17 cellular contexts compared by ENCODE assay signal in genomic region chr2:220198911-220199310, GRCh38.
DNase-seq lines count a peak whose midpoint lies in the region; ATAC-seq and TF ChIP-seq lines count a peak whose summit lies in the region.
"Had no signal": no experiment of that assay in that cellular context is flagged by ENCODE, and none has a peak within 500 bp of the region (broad histone marks: within the 10 kb centered on the region; RNA-seq: fewer than 3 reads in every experiment).

No MANE protein-coding gene starts in this region.

- CTCF ChIA-PET in SK-N-SH (lab: Yijun Ruan, JAX): no interaction called here

- POLR2A ChIA-PET in SK-N-SH (lab: Yijun Ruan, JAX): no interaction called here

- H3K36me3 ChIP-seq in SK-N-SH (replicated peaks in 1 of 2; ENCODE audit: control insufficient read depth in 1 of 2, insufficient read depth in 2 of 2, low read length in 1 of 2) (no peaks in the 10 kb centered on the region), MG63 (no peaks in the 10 kb centered on the region), mesendoderm (ENCODE audit: control insufficient read depth, insufficient read depth, low read length) (no peaks in the 10 kb centered on the region)
- H3K36me3 ChIP-seq: gastrocnemius medialis, WERI-Rb-1 had no signal

- no peak for TF ChIP-seq RAD21 in SK-N-SH (IDR thresholded peaks at IDR 0.05; ENCODE audit: low read length)

- no peak overlapping the region for H3K18ac ChIP-seq in mesendoderm (ENCODE audit: low read length)

- H2BK120ac ChIP-seq in mesendoderm (ENCODE audit: low read depth, low read length): no peak overlapping the region

- H3K4me2 ChIP-seq in SK-N-SH (no peak overlapping the region), mesendoderm (ENCODE audit: low read length) (no peak overlapping the region)

- no peak overlapping the region for H3K27ac ChIP-seq in right cardiac atrium (ENCODE audit: low read length)
- H3K27ac ChIP-seq in SK-N-SH (ENCODE audit: low read depth in 2 of 2, low read length in 1 of 2): no peak overlapping the region
- no peak overlapping the region for H3K27ac ChIP-seq in mesendoderm (ENCODE audit: low read depth, low read length)
- H3K27ac ChIP-seq: gastrocnemius medialis, parathyroid adenoma, WERI-Rb-1 had no signal

- no peaks in the 10 kb centered on the region for H3K79me1 ChIP-seq in mesendoderm (ENCODE audit: low read length)

- H3K23ac ChIP-seq in mesendoderm (ENCODE audit: low read length): no peak overlapping the region

- no peak overlapping the region for H2AFZ ChIP-seq in SK-N-SH (ENCODE audit: low read depth)
- H2AFZ ChIP-seq: parathyroid adenoma had no signal

- WGBS in right cardiac atrium: 59% methylated on average over 7 of the region's 7 CpGs
- 14% methylated on average over 6 of the region's 7 CpGs for WGBS in SK-N-SH (ENCODE audit: low lambda C conversion rate)
- WGBS in mesendoderm (ENCODE audit: extremely low coverage, insufficient coverage, low lambda C conversion rate): no CpG with 5 or more reads among the region's 7 CpGs

- no peak overlapping the region for H3K56ac ChIP-seq in mesendoderm (ENCODE audit: low read length)

- peaks cover 1% of the 10 kb centered on the region for H3K4me1 ChIP-seq in right cardiac atrium (ENCODE audit: control insufficient read depth, insufficient read depth, low read length)
- no peaks in the 10 kb centered on the region; a peak in 2 of 4 replicates for H3K4me1 ChIP-seq in SK-N-SH (ENCODE audit: control insufficient read depth in 1 of 2, insufficient read depth in 2 of 2, low read depth in 1 of 2, low read length in 1 of 2)
- H3K4me1 ChIP-seq in mesendoderm (ENCODE audit: control insufficient read depth, low read depth, low read length): no peaks in the 10 kb centered on the region
- H3K4me1 ChIP-seq: gastrocnemius medialis, parathyroid adenoma had no signal

- intact Hi-C loops in right cardiac atrium (cut with DNase I): no loop called here
- intact Hi-C loops in cardiac septum (cut with DNase I): no loop called here

- no peak overlapping the region for H2BK5ac ChIP-seq in mesendoderm (ENCODE audit: low read length)

- ATAC-seq in right cardiac atrium (peak in 1 of 2 donors; percentile 38), HG03139 (IDR thresholded peaks at IDR 0.05; ENCODE audit: unreplicated experiment) (no peak)
- ATAC-seq: gastrocnemius medialis, K562, left lobe of liver had no signal

- H4K5ac ChIP-seq in mesendoderm (ENCODE audit: low read length): no peak overlapping the region

- DNase-seq in right cardiac atrium (peak in 2 of 3 donors; percentile 14 to 42), cardiac septum (ENCODE audit: low spot score) (no peak), SK-N-SH (no peak), fibroblast of the aortic adventitia (ENCODE audit: low read depth) (peak; percentile 91), NOMO-1 treated with dmso at 0.1 percent for 144 hours (lab: John Stamatoyannopoulos, UW; ENCODE audit: unreplicated experiment) (no peak), MG63 (no peak), mesendoderm (no peak)
- DNase-seq: activated T-cell treated with anti-CD3 and anti-CD28 coated beads, Interleukin-2, amount 50 U/mL, for 48 hours; gastrocnemius medialis; H7; SHP77; substantia nigra; WERI-Rb-1 had no signal

- H4K8ac ChIP-seq in mesendoderm (ENCODE audit: low read depth, low read length): no peak overlapping the region

- no peaks in the 10 kb centered on the region for H3F3A ChIP-seq in SK-N-SH (replicated peaks; ENCODE audit: insufficient read depth)

- H3K9me3 ChIP-seq in right cardiac atrium (ENCODE audit: control insufficient read depth, low read length): no peaks in the 10 kb centered on the region
- H3K9me3 ChIP-seq in SK-N-SH: no peaks in the 10 kb centered on the region
- peaks cover 5% of the 10 kb centered on the region for H3K9me3 ChIP-seq in MG63
- H3K9me3 ChIP-seq: gastrocnemius medialis had no signal

- H3K79me2 ChIP-seq in SK-N-SH (ENCODE audit: insufficient read depth) (no peaks in the 10 kb centered on the region), mesendoderm (ENCODE audit: control insufficient read depth, insufficient read depth, low read length) (no peaks in the 10 kb centered on the region)
- H3K79me2 ChIP-seq: parathyroid adenoma had no signal

- H3K4me3 ChIP-seq in right cardiac atrium (ENCODE audit: low read length) (no peak overlapping the region), SK-N-SH (ENCODE audit: low read depth in 2 of 2, low read length in 1 of 2) (no peak overlapping the region), fibroblast of the aortic adventitia (ENCODE audit: low read depth, low read length) (no peak overlapping the region), MG63 (no peak overlapping the region), mesendoderm (ENCODE audit: low read length) (no peak overlapping the region)
- H3K4me3 ChIP-seq: gastrocnemius medialis, K562 had no signal

- H4K20me1 ChIP-seq in SK-N-SH (ENCODE audit: insufficient read depth): no peaks in the 10 kb centered on the region

- no peaks in the 10 kb centered on the region for H3K9me2 ChIP-seq in SK-N-SH

- no peaks in the 10 kb centered on the region for H3K27me3 ChIP-seq in right cardiac atrium (ENCODE audit: control insufficient read depth, insufficient read depth)
- H3K27me3 ChIP-seq in SK-N-SH (ENCODE audit: insufficient read depth): no peaks in the 10 kb centered on the region
- H3K27me3 ChIP-seq in MG63: no peaks in the 10 kb centered on the region
- no peaks in the 10 kb centered on the region for H3K27me3 ChIP-seq in mesendoderm (ENCODE audit: insufficient read depth, low read length, poor library complexity)
- H3K27me3 ChIP-seq: gastrocnemius medialis had no signal

- H3K4ac ChIP-seq in mesendoderm (ENCODE audit: low read depth, low read length): no peak overlapping the region

- TF ChIP-seq EP300 in SK-N-SH (IDR thresholded peaks at IDR 0.05; ENCODE audit: borderline replicate concordance in 1 of 2, low read depth in 1 of 2, low read length in 1 of 2): no peak

- H2BK15ac ChIP-seq in mesendoderm (replicated peaks; ENCODE audit: low read depth): no peak overlapping the region

- no peak for TF ChIP-seq CTCF in SK-N-SH (IDR thresholded peaks at IDR 0.05)
- TF ChIP-seq CTCF in fibroblast of the aortic adventitia (IDR thresholded peaks at IDR 0.05; ENCODE audit: insufficient read depth, low read length): no peak

- H2AK5ac ChIP-seq in mesendoderm (ENCODE audit: low read length): no peak overlapping the region

- H3K9ac ChIP-seq in SK-N-SH (no peak overlapping the region), mesendoderm (ENCODE audit: low read length) (no peak overlapping the region)
- H3K9ac ChIP-seq: parathyroid adenoma had no signal

TF ChIP-seq in SK-N-SH, 30 proteins besides CTCF, POLR2A, EP300 and RAD21:
- TF ChIP-seq FOSL2 (IDR thresholded peaks at IDR 0.05; ENCODE audit: borderline replicate concordance, low read depth) (peak; percentile 22; the same call in 1 of the 2 replicates), TCF12 (IDR thresholded peaks at IDR 0.05) (peak; percentile 25; the same call in 1 of the 2 replicates), MAX (IDR thresholded peaks at IDR 0.05; ENCODE audit: low read depth) (0 out of 2 replicates have a peak, but pooled peaks have one; percentile 46), JUND (IDR thresholded peaks at IDR 0.05) (peak; percentile 3; the same call in 1 of the 2 replicates), NRF1 (IDR thresholded peaks at IDR 0.05; ENCODE audit: low read depth, low read length) (peak; percentile 47; the same call in 1 of the 2 replicates), YY1 (IDR thresholded peaks at IDR 0.05; ENCODE audit: low read depth) (no peak), REST (IDR thresholded peaks at IDR 0.05; ENCODE audit: low read depth, low read length) (no peak)
- TF ChIP-seq, protein P1, sequence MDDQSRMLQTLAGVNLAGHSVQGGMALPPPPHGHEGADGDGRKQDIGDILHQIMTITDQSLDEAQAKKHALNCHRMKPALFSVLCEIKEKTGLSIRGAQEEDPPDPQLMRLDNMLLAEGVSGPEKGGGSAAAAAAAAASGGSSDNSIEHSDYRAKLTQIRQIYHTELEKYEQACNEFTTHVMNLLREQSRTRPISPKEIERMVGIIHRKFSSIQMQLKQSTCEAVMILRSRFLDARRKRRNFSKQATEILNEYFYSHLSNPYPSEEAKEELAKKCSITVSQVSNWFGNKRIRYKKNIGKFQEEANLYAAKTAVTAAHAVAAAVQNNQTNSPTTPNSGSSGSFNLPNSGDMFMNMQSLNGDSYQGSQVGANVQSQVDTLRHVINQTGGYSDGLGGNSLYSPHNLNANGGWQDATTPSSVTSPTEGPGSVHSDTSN (IDR thresholded peaks at IDR 0.05): 0 out of 2 replicates have a peak, but pooled peaks have one; percentile 9
TF ChIP-seq in SK-N-SH: peak in this region for 6.

Comparison
In these comparisons a context has a peak if more than half of its experiments do, and no peak if none do; other contexts are left out.
1. DNase-seq: peak in right cardiac atrium (2 of 3) and fibroblast of the aortic adventitia (single experiment); none in cardiac septum (single experiment), SK-N-SH (single experiment), NOMO-1 treated with dmso at 0.1 percent for 144 hours (single experiment), MG63 (single experiment) and mesendoderm (single experiment).